ENCODE assay signal across 12 cellular contexts in the genomic region with DNA sequence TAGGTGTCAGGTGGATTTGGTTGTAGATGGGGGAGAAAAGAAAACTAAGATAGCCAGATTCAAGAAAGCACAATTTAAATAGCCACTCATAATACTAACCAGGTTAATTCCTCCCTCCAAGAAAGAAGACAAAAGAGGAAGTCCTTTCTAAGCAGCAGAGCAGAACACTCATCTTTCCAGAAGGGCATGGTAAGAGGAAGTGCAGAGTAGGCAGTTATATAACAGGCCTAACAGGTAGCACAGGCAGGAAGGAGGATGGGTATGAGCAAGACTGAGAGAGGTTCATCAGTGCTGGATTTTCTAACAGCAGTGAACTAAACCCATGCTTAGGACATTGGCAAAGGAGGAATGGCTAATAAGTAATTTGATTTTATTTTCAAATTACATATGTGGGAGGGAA.
DNase-seq lines count a peak whose midpoint lies in the region; ATAC-seq and TF ChIP-seq lines count a peak whose summit lies in the region.
"Had no signal": no experiment of that assay in that cellular context is flagged by ENCODE, and none has a peak within 500 bp of the region (broad histone marks: within the 10 kb centered on the region; RNA-seq: fewer than 3 reads in every experiment).

No MANE protein-coding gene starts in this region.

- H3K4me1 ChIP-seq in foreskin keratinocyte, result peaks cover 15% of the 10 kb centered on the region

- TF ChIP-seq CTCF in foreskin keratinocyte (conservative IDR thresholded peaks at IDR 0.05), result no peak

- H3K27me3 ChIP-seq in foreskin keratinocyte, result no peaks in the 10 kb centered on the region

- ATAC-seq in HG02759 (IDR thresholded peaks at IDR 0.05; ENCODE audit: unreplicated experiment) (peak; percentile 52), foreskin keratinocyte (peak; percentile 19)
- ATAC-seq: left ventricle myocardium superior had no signal

- DNase-seq in DMS79 (lab: John Stamatoyannopoulos, UW), result peak; percentile 93
- DNase-seq in NCI-H2029 treated with DMSO at 0.1 percent for 48 hours (lab: John Stamatoyannopoulos, UW), result peak; percentile 87
- DNase-seq in foreskin keratinocyte, result peak in 1 of 2 donors; percentile 25
- no peak for DNase-seq in NCI-H146 treated with DMSO at 0.1 percent for 48 hours (lab: John Stamatoyannopoulos, UW; ENCODE audit: unreplicated experiment)
- DNase-seq in GM19238 (ENCODE audit: insufficient read length, low spot score), result no peak
- no peak for DNase-seq in HUDEP-2 (lab: John Stamatoyannopoulos, UW; ENCODE audit: unreplicated experiment in 76 of 76)
- no peak for DNase-seq in activated gamma-delta T cell treated with Interleukin-2 at 50 U/mL for 16 hours
- DNase-seq: effector CD4-positive, alpha-beta T cell; head of caudate nucleus; left ventricle myocardium superior; Right ventricle myocardium superior had no signal

- H3K27ac ChIP-seq in foreskin keratinocyte, result no peak overlapping the region

Comparison
In these comparisons a context has a peak if more than half of its experiments do, and no peak if none do; other contexts are left out.
1. DNase-seq: peak in DMS79 (single experiment) and NCI-H2029 treated with DMSO at 0.1 percent for 48 hours (single experiment); none in NCI-H146 treated with DMSO at 0.1 percent for 48 hours (single experiment), GM19238 (single experiment), HUDEP-2 (0 of 76) and activated gamma-delta T cell treated with Interleukin-2 at 50 U/mL for 16 hours (single experiment).